9 cellular contexts compared by ENCODE assay signal in genomic region chr19:41521860-41522555, GRCh38. TPM values are rescaled to one million over a fixed set of nuclear protein-coding genes. Genes with fewer than 3 reads are reported as not detected.
A peak's percentile ranks its signal among the peaks of the same experiment; 100 is the strongest.
DNase-seq lines count a peak whose midpoint lies in the region; ATAC-seq, FAIRE-seq and TF ChIP-seq lines count a peak whose summit lies in the region.
"Had no signal": no experiment of that assay in that cellular context is flagged by ENCODE, and none has a peak within 500 bp of the region (broad histone marks: within the 10 kb centered on the region; RNA-seq: fewer than 3 reads in every experiment).

No MANE protein-coding gene starts in this region.

- H3K27me3 ChIP-seq in OCI-LY1 (ENCODE audit: insufficient read depth, low read length) (0 out of 2 replicates have a peak, but pooled peaks cover 6% of the 10 kb centered on the region), astrocyte (ENCODE audit: insufficient read depth, low read length) (peaks cover 35% of the 10 kb centered on the region)

- H3K9me3 Mint-ChIP-seq in astrocyte (ENCODE audit: unreplicated experiment) = peaks cover 6% of the 10 kb centered on the region

- H3K36me3 Mint-ChIP-seq in astrocyte (ENCODE audit: low read depth, unreplicated experiment) = no peaks in the 10 kb centered on the region

- H2AFZ ChIP-seq in OCI-LY1 (ENCODE audit: low read length) (no peak overlapping the region), astrocyte (ENCODE audit: low read depth, low read length) (no peak overlapping the region)

- H3K36me3 ChIP-seq in OCI-LY1 (ENCODE audit: insufficient read depth, low read length) = no peaks in the 10 kb centered on the region
- H3K36me3 ChIP-seq in astrocyte (ENCODE audit: insufficient read depth, low read length) = no peaks in the 10 kb centered on the region

- H3K4me1 ChIP-seq in OCI-LY1 (ENCODE audit: insufficient read depth, low read length, severe bottlenecking) (peaks cover 10% of the 10 kb centered on the region), astrocyte (ENCODE audit: insufficient read depth, low read length) (no peaks in the 10 kb centered on the region)

- no peaks in the 10 kb centered on the region for H3K9me2 ChIP-seq in OCI-LY1 (ENCODE audit: low read depth, low read length)

- H3F3A ChIP-seq in OCI-LY1 (ENCODE audit: insufficient read depth, low read length) = no peaks in the 10 kb centered on the region; the same call in 1 of the 2 replicates

- H3K4me2 ChIP-seq in OCI-LY1 (ENCODE audit: low read length) = peak overlapping the region; percentile 59
- H3K4me2 ChIP-seq in astrocyte (ENCODE audit: low read length) = peak overlapping the region; percentile 57

- H3K27me3 Mint-ChIP-seq in astrocyte (ENCODE audit: low read depth, unreplicated experiment) = peaks cover 67% of the 10 kb centered on the region

- peak; percentile 48 for DNase-seq in GM20000 (ENCODE audit: low spot score)
- DNase-seq in astrocyte (ENCODE audit: low read depth) = no peak
- peak; percentile 18 for DNase-seq in mucosa of gallbladder (ENCODE audit: low spot score)
- DNase-seq in COR-L47 (lab: John Stamatoyannopoulos, UW) = no peak
- DNase-seq in SKM-1 treated with dmso at 0.1 percent for 144 hours (lab: John Stamatoyannopoulos, UW; ENCODE audit: unreplicated experiment) = no peak
- no peak for DNase-seq in DMS114 treated with DMSO at 0.1 percent for 48 hours (lab: John Stamatoyannopoulos, UW; ENCODE audit: unreplicated experiment)

- H3K9ac ChIP-seq in OCI-LY1 (ENCODE audit: low read length) (no peak overlapping the region), astrocyte (ENCODE audit: low read length) (no peak overlapping the region)

- TF ChIP-seq CTCF in GM20000 (IDR thresholded peaks at IDR 0.05; ENCODE audit: extremely low read depth, missing control alignments) = no peak
- no peak for TF ChIP-seq CTCF in OCI-LY1 (IDR thresholded peaks at IDR 0.05; ENCODE audit: low read length)
- TF ChIP-seq CTCF in astrocyte (IDR thresholded peaks at IDR 0.05; ENCODE audit: insufficient read depth, low read depth, low read length) = no peak

- no peaks in the 10 kb centered on the region for H3K79me2 ChIP-seq in OCI-LY1 (ENCODE audit: insufficient read depth, low read length)
- H3K79me2 ChIP-seq in astrocyte (ENCODE audit: insufficient read depth, low read length) = no peaks in the 10 kb centered on the region

- H3K4me1 Mint-ChIP-seq in astrocyte (ENCODE audit: low read depth, unreplicated experiment) = no peaks in the 10 kb centered on the region

- H3K4me3 Mint-ChIP-seq in astrocyte (ENCODE audit: unreplicated experiment) = peak overlapping the region; percentile 83

- no peak for ATAC-seq in HG03469 (IDR thresholded peaks at IDR 0.05; ENCODE audit: unreplicated experiment)

- no peak overlapping the region for H3K27ac Mint-ChIP-seq in astrocyte (ENCODE audit: unreplicated experiment)

- peak overlapping the region; percentile 44 for H3K4me3 ChIP-seq in OCI-LY1 (ENCODE audit: low read depth, low read length, poor library complexity, severe bottlenecking)
- no peak overlapping the region for H3K4me3 ChIP-seq in astrocyte (ENCODE audit: insufficient read depth, low read depth, low read length)

- H3K9me3 ChIP-seq in OCI-LY1 (ENCODE audit: low read length) (no peaks in the 10 kb centered on the region), astrocyte (ENCODE audit: insufficient read depth, low read depth, low read length) (no peaks in the 10 kb centered on the region)

- FAIRE-seq in astrocyte (lab: Jason Lieb, UNC) = no peak

- H3K27ac ChIP-seq in OCI-LY1 (ENCODE audit: low read depth, low read length, poor library complexity, severe bottlenecking) = no peak overlapping the region
- no peak overlapping the region for H3K27ac ChIP-seq in astrocyte (ENCODE audit: low read depth, low read length)

- H4K20me1 ChIP-seq in OCI-LY1 (ENCODE audit: insufficient read depth, low read length) (no peaks in the 10 kb centered on the region), astrocyte (ENCODE audit: insufficient read depth, low read length) (no peaks in the 10 kb centered on the region)

RNA-seq across cellular contexts. Expression of gene CEACAM21, which starts 54.0 kb away (rescaled TPM):
- total RNA-seq in astrocyte (2.1 and 2.4 TPM in 2 replicates), mucosa of gallbladder (2.4 TPM)
- total RNA-seq: LHCN-M2 had no signal

Comparison
In these comparisons a context has a peak if more than half of its experiments do, and no peak if none do; other contexts are left out.
1. DNase-seq: peak in GM20000 (single experiment) and mucosa of gallbladder (single experiment); none in astrocyte (single experiment), COR-L47 (single experiment), SKM-1 treated with dmso at 0.1 percent for 144 hours (single experiment) and DMS114 treated with DMSO at 0.1 percent for 48 hours (single experiment).